In genomic region chr10:31171402-31172120, GRCh38 we compare ENCODE assay signal across 18 cellular contexts.
DNase-seq lines count a peak whose midpoint lies in the region; FAIRE-seq and TF ChIP-seq lines count a peak whose summit lies in the region.
"Had no signal": no experiment of that assay in that cellular context is flagged by ENCODE, and none has a peak within 500 bp of the region (broad histone marks: within the 10 kb centered on the region; RNA-seq: fewer than 3 reads in every experiment).

No MANE protein-coding gene starts in this region.

- WGBS in sigmoid colon, 2 donors = 79 to 85% methylated on average over 4 of the region's 4 CpGs

- TF ChIP-seq EP300 in sigmoid colon (IDR thresholded peaks at IDR 0.05) = no peak

- H3K4me1 ChIP-seq in fibroblast of lung (ENCODE audit: control insufficient read depth, extremely low read depth, insufficient read depth, low read length) (peaks cover 6% of the 10 kb centered on the region), osteoblast (ENCODE audit: insufficient read depth, low read length) (no peaks in the 10 kb centered on the region), sigmoid colon (no peaks in the 10 kb centered on the region)
- H3K4me1 ChIP-seq: prostate gland, thyroid gland had no signal

- TF ChIP-seq CTCF in AG09309 (IDR thresholded peaks at IDR 0.05; ENCODE audit: control insufficient read depth, insufficient read depth, low read depth, low read length, missing control alignments) (no peak), fibroblast of lung (conservative IDR thresholded peaks at IDR 0.05 in 1 of 2, IDR thresholded peaks at IDR 0.05 in 1 of 2; ENCODE audit: low read depth in 1 of 2, low read length in 2 of 2) (no peak), osteoblast (IDR thresholded peaks at IDR 0.05; ENCODE audit: extremely low read depth, low read depth, low read length) (no peak), sigmoid colon (IDR thresholded peaks at IDR 0.05) (no peak)

- no peak overlapping the region for H3K27ac ChIP-seq in fibroblast of lung (ENCODE audit: insufficient read depth, low read length)
- no peak overlapping the region for H3K27ac ChIP-seq in osteoblast (ENCODE audit: low read depth, low read length)
- H3K27ac ChIP-seq in sigmoid colon = no peak overlapping the region
- H3K27ac ChIP-seq: heart left ventricle, KMS-11, prostate gland, skin epidermis, thyroid gland had no signal

- intact Hi-C loops in sigmoid colon (cut with DNase I) = no loop called here

- no peak overlapping the region for H3K4me3 ChIP-seq in AG09309 (ENCODE audit: control insufficient read depth, low read depth, low read length)
- no peak overlapping the region for H3K4me3 ChIP-seq in fibroblast of lung (replicated peaks in 1 of 4; ENCODE audit: control extremely low read depth in 1 of 4, insufficient read depth in 1 of 4, low read depth in 3 of 4, low read length in 4 of 4)
- H3K4me3 ChIP-seq in osteoblast (ENCODE audit: insufficient read depth, low read length) = no peak overlapping the region
- no peak overlapping the region for H3K4me3 ChIP-seq in sigmoid colon
- H3K4me3 ChIP-seq: heart left ventricle, prostate gland, skin epidermis, thyroid gland had no signal

- H3K36me3 ChIP-seq in fibroblast of lung (ENCODE audit: control insufficient read depth, insufficient read depth, low read length) (no peaks in the 10 kb centered on the region), osteoblast (ENCODE audit: insufficient read depth, low read length) (no peaks in the 10 kb centered on the region), sigmoid colon (no peaks in the 10 kb centered on the region)
- H3K36me3 ChIP-seq: heart left ventricle, prostate gland, thyroid gland had no signal

- H3K27me3 ChIP-seq in fibroblast of lung (ENCODE audit: control insufficient read depth, insufficient read depth, low read length) (no peaks in the 10 kb centered on the region), osteoblast (ENCODE audit: insufficient read depth, low read length) (no peaks in the 10 kb centered on the region), sigmoid colon (no peaks in the 10 kb centered on the region)
- H3K27me3 ChIP-seq: heart left ventricle, thyroid gland had no signal

- H3K79me2 ChIP-seq in fibroblast of lung (ENCODE audit: control insufficient read depth, insufficient read depth, low read length) (no peaks in the 10 kb centered on the region), osteoblast (ENCODE audit: insufficient read depth, low read length) (no peaks in the 10 kb centered on the region)

- H3K4me2 ChIP-seq in fibroblast of lung (ENCODE audit: extremely low read depth, insufficient read depth, low read length) = no peak overlapping the region
- no peak overlapping the region for H3K4me2 ChIP-seq in osteoblast (ENCODE audit: insufficient read depth, low read length)
- H3K4me2 ChIP-seq: KMS-11 had no signal

- DNase-seq in AG09309 (ENCODE audit: low read depth) (peak; percentile 24), EL (peak; percentile 66), NCI-H82 treated with DMSO at 0.1 percent for 48 hours (lab: John Stamatoyannopoulos, UW; ENCODE audit: unreplicated experiment) (peak; percentile 76), fibroblast of lung (ENCODE audit: low read depth in 2 of 2) (peak; percentile 25 to 52), RCC 7860 (ENCODE audit: low spot score) (no peak), osteoblast (ENCODE audit: insufficient read length, low spot score, missing footprints) (no peak), sigmoid colon (no peak), H54 (ENCODE audit: insufficient read length, low spot score) (no peak)
- DNase-seq: activated CD4-positive, alpha-beta memory T cell treated with anti-CD3 and anti-CD28 coated beads for 36 hours; amniotic stem cell; NCI-H1694 treated with DMSO at 0.1 percent for 48 hours; NCI-H2227 treated with DMSO at 0.1 percent for 48 hours; stimulated activated naive CD4-positive, alpha-beta T cell treated with Interleukin-2 at 50 U/mL for 16 hours; thyroid gland had no signal

- no peaks in the 10 kb centered on the region for H3K9me3 ChIP-seq in fibroblast of lung (ENCODE audit: control insufficient read depth, insufficient read depth, low read depth, low read length)
- H3K9me3 ChIP-seq in osteoblast (ENCODE audit: low read depth, low read length) = no peaks in the 10 kb centered on the region
- peaks cover 0 to 9% (median 4%) of the 10 kb centered on the region in 4 donors for H3K9me3 ChIP-seq in sigmoid colon
- H3K9me3 ChIP-seq: prostate gland, thyroid gland had no signal

- no peaks in the 10 kb centered on the region for H4K20me1 ChIP-seq in fibroblast of lung (ENCODE audit: control insufficient read depth, extremely low read depth, insufficient read depth, low read length)
- no peaks in the 10 kb centered on the region for H4K20me1 ChIP-seq in osteoblast (ENCODE audit: insufficient read depth, low read length)

- no peak for TF ChIP-seq POLR2A in sigmoid colon (IDR thresholded peaks at IDR 0.05)
- no peak for TF ChIP-seq POLR2A in H54 (IDR thresholded peaks at IDR 0.05; ENCODE audit: low read depth, low read length)

- H3K9ac ChIP-seq in fibroblast of lung (ENCODE audit: insufficient read depth, low read length) = no peak overlapping the region
- H3K9ac ChIP-seq: KMS-11 had no signal

- no peak for FAIRE-seq in RCC 7860 (lab: Jason Lieb, UNC)
- FAIRE-seq in H54 (lab: Jason Lieb, UNC) = no peak

- no peak overlapping the region for H2AFZ ChIP-seq in fibroblast of lung (ENCODE audit: low read length)
- no peak overlapping the region for H2AFZ ChIP-seq in osteoblast (ENCODE audit: low read length)

Comparison
In these comparisons a context has a peak if more than half of its experiments do, and no peak if none do; other contexts are left out.
1. DNase-seq: peak in AG09309 (single experiment), EL (single experiment), NCI-H82 treated with DMSO at 0.1 percent for 48 hours (single experiment) and fibroblast of lung (2 of 2); none in RCC 7860 (single experiment), osteoblast (single experiment), sigmoid colon (single experiment) and H54 (single experiment).